ENCODE assay signal across 12 cellular contexts in the genomic region with DNA sequence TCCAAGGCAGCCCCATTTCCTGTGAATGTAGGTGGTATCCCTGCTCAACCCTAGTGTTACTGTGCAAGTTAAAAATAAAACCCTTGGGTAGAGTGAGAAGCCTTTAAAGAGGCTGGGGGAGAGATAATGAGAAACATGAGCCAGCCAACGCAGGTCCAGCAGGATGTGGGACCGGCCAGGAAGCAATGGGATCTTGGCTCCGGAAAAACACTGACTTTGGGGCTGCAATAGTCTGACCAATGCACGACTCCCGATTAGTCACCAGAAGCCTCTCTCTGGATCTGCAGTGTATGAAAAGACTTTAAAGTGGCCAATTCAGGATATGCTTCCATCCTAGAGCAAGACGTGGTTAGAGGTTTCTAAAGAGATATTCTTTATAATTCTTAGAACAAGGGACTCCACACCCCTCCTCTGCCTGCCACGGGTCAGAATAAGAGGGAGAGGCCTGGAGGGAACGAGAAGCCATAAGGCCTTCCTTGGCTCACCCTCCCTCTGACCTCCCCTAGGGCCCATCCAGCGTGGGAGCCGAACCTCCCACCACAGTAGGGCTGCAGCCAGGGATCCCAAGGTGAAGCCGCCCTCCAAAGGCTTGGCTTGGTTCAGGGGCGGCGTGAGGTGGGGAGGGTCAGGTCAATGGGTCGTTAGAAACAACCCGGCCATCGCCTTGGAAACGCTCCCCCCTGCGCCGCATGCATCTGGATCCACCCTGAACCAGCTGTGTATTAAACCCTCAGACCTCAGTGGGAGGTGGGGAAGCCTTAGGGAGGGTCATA. TPM values are rescaled to one million over a fixed set of nuclear protein-coding genes. Genes with fewer than 3 reads are reported as not detected.
DNase-seq lines count a peak whose midpoint lies in the region; ATAC-seq and TF ChIP-seq lines count a peak whose summit lies in the region.
"Had no signal": no experiment of that assay in that cellular context is flagged by ENCODE, and none has a peak within 500 bp of the region (broad histone marks: within the 10 kb centered on the region; RNA-seq: fewer than 3 reads in every experiment).

No MANE protein-coding gene starts in this region.

- TF ChIP-seq CTCF in fibroblast of villous mesenchyme (IDR thresholded peaks at IDR 0.05; ENCODE audit: insufficient read depth, low read depth, low read length) (no peak), psoas muscle (IDR thresholded peaks at IDR 0.05) (no peak)

- H3K9me3 ChIP-seq in psoas muscle: no peaks in the 10 kb centered on the region

- WGBS in psoas muscle, 3 donors: 64 to 68% (median 65%) methylated on average over 19 of the region's 19 CpGs

- no peaks in the 10 kb centered on the region for H3K4me1 ChIP-seq in psoas muscle

- peak in 3 of 4 donors; percentile 53 to 64 (median 61) for ATAC-seq in psoas muscle
- no peak for ATAC-seq in activated T-cell treated with anti-CD3 and anti-CD28 coated beads, Interleukin-2, amount 50 U/mL, for 4 hours
- no peak for ATAC-seq in HG03442 (IDR thresholded peaks at IDR 0.05; ENCODE audit: unreplicated experiment)

- no peaks in the 10 kb centered on the region for H3K36me3 ChIP-seq in psoas muscle (ENCODE audit: insufficient read depth in 1 of 2, low read depth in 1 of 2)
- H3K36me3 ChIP-seq: neural progenitor cell had no signal

- H3K4me3 Mint-ChIP-seq in activated T-cell treated with anti-CD3 and anti-CD28 coated beads, Interleukin-2, amount 50 U/mL, for 4 hours: no peak overlapping the region
- H3K4me3 Mint-ChIP-seq: central memory CD8-positive, alpha-beta T cell; neural progenitor cell had no signal

- DNase-seq in EL (peak; percentile 68), amniotic stem cell (lab: John Stamatoyannopoulos, UW) (peak; percentile 36), fibroblast of villous mesenchyme (ENCODE audit: low read depth) (peak; percentile 57), psoas muscle (peak in 1 of 2 donors; percentile 64), CD1c-positive myeloid dendritic cell (ENCODE audit: extremely low spot score) (no peak), NCI-H2196 (lab: John Stamatoyannopoulos, UW; ENCODE audit: unreplicated experiment) (no peak)
- DNase-seq in activated T-cell treated with anti-CD3 and anti-CD28 coated beads, Interleukin-2, amount 50 U/mL, for 4 hours: no peak
- DNase-seq: NCI-H69 had no signal

- H3K9me3 Mint-ChIP-seq in activated T-cell treated with anti-CD3 and anti-CD28 coated beads, Interleukin-2, amount 50 U/mL, for 4 hours: no peaks in the 10 kb centered on the region
- H3K9me3 Mint-ChIP-seq: central memory CD8-positive, alpha-beta T cell; neural progenitor cell had no signal

- H3K4me3 ChIP-seq in fibroblast of villous mesenchyme (ENCODE audit: low read depth, low read length) (no peak overlapping the region), psoas muscle (no peak overlapping the region)
- H3K4me3 ChIP-seq: neural progenitor cell had no signal

- H3K27me3 ChIP-seq in psoas muscle (ENCODE audit: insufficient read depth in 3 of 3, low read length in 2 of 3): no peaks in the 10 kb centered on the region
- H3K27me3 ChIP-seq: neural progenitor cell had no signal

- H3K27ac ChIP-seq in psoas muscle: peak overlapping the region; percentile 53
- H3K27ac ChIP-seq: neural progenitor cell had no signal

- no peaks in the 10 kb centered on the region for H3K36me3 Mint-ChIP-seq in activated T-cell treated with anti-CD3 and anti-CD28 coated beads, Interleukin-2, amount 50 U/mL, for 4 hours (ENCODE audit: insufficient read depth)
- H3K36me3 Mint-ChIP-seq: neural progenitor cell had no signal

- intact Hi-C loops in psoas muscle (cut with DNase I): no loop called here

- H3K4me1 Mint-ChIP-seq in activated T-cell treated with anti-CD3 and anti-CD28 coated beads, Interleukin-2, amount 50 U/mL, for 4 hours (ENCODE audit: low read depth): no peaks in the 10 kb centered on the region
- H3K4me1 Mint-ChIP-seq: central memory CD8-positive, alpha-beta T cell had no signal

- H3K27me3 Mint-ChIP-seq in activated T-cell treated with anti-CD3 and anti-CD28 coated beads, Interleukin-2, amount 50 U/mL, for 4 hours (ENCODE audit: low read depth): no peaks in the 10 kb centered on the region

RNA-seq across cellular contexts. Expression of a gene that starts 11.3 kb away (rescaled TPM):
- total RNA-seq in fibroblast of villous mesenchyme (8.7 and 16.0 TPM in 2 replicates), psoas muscle (1 to 10 TPM in 3 of 4 donors, under 1 TPM in 1; 0.74 to 7.1 (median 1.8) TPM)
- polyA plus RNA-seq in psoas muscle: under 1 TPM; 0.34 to 1.00 (median 0.69) TPM
- total RNA-seq in activated T-cell treated with anti-CD3 and anti-CD28 coated beads, Interleukin-2, amount 50 U/mL, for 4 hours: not detected
- total RNA-seq: T-helper 1 cell treated with Interleukin-12 subunit alpha and Interleukin-12 subunit beta and Interleukin-4 antibody, amounts not matched to agents 30 ng/mL and 1 ng/mL, for 36 hours had no signal

Comparison
In these comparisons a context has a peak if more than half of its experiments do, and no peak if none do; other contexts are left out.
1. DNase-seq: peak in EL (single experiment), amniotic stem cell (single experiment) and fibroblast of villous mesenchyme (single experiment); none in activated T-cell treated with anti-CD3 and anti-CD28 coated beads, Interleukin-2, amount 50 U/mL, for 4 hours (single experiment), CD1c-positive myeloid dendritic cell (single experiment) and NCI-H2196 (single experiment).
2. ATAC-seq: peak in psoas muscle (3 of 4); none in activated T-cell treated with anti-CD3 and anti-CD28 coated beads, Interleukin-2, amount 50 U/mL, for 4 hours (0 of 2) and HG03442 (single experiment).